10 cellular contexts compared by ENCODE assay signal in the genomic region with DNA sequence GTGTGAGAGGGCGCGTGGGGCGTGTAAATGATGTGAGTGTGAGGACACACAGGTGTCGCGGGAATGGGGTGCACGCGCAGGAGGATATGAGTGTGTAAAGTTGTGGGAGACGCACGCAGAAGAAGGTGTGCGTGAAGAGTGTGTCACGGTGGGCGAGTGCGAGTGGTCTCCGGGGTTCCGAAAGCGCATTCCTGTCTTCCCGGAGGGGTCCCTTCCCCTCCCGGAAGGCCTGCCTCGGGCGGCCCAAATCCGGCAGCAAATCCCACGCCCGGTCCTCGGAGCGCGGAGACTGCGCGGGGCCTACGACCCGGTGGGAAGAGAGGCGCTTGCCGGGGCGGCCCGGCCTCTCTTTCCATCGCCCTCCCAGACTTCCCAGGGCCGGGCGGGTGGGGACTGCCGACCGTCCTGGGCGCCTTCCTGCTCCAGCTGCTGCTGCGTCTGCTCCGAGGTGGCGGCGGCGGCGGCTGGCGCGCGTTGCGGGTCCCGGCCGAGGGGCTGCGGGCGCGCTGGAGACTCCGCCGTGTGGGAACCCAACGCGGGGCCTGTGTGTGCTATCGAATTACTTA. TPM values are rescaled to one million over a fixed set of nuclear protein-coding genes. Genes with fewer than 3 reads are reported as not detected.
DNase-seq lines count a peak whose midpoint lies in the region; ATAC-seq and TF ChIP-seq lines count a peak whose summit lies in the region.
"Had no signal": no experiment of that assay in that cellular context is flagged by ENCODE, and none has a peak within 500 bp of the region (broad histone marks: within the 10 kb centered on the region; RNA-seq: fewer than 3 reads in every experiment).

No MANE protein-coding gene starts in this region.

- no peaks in the 10 kb centered on the region for H3K36me3 Mint-ChIP-seq in Calu3 (ENCODE audit: insufficient read depth, unreplicated experiment)
- peaks cover 39% of the 10 kb centered on the region for H3K36me3 Mint-ChIP-seq in neural progenitor cell

- H3K4me3 Mint-ChIP-seq in Calu3 (ENCODE audit: low read depth, unreplicated experiment) (peak overlapping the region; percentile 80), neural progenitor cell (peak overlapping the region; percentile 100)

- H3K9me3 ChIP-seq in NT2/D1 (ENCODE audit: insufficient read depth, low read length) (no peaks in the 10 kb centered on the region), neural progenitor cell (ENCODE audit: low read depth) (no peaks in the 10 kb centered on the region)

- CTCF ChIA-PET in Calu3 (lab: Charles Lee), result interaction anchor here (1.0 kb wide), 1 partner anchor 71 kb away, joined by 3 read pairs; no protein-coding TSS in a partner anchor

- H3K4me2 ChIP-seq in neural progenitor cell, result peak overlapping the region; percentile 98

- H3F3A ChIP-seq in neural progenitor cell (ENCODE audit: low read depth), result peaks cover 86% of the 10 kb centered on the region

- DNase-seq in Calu3 (no peak), NT2/D1 (ENCODE audit: low read depth, low spot score) (no peak), choroid plexus epithelial cell (ENCODE audit: low read depth) (no peak), neural progenitor cell (ENCODE audit: low spot score) (peak; percentile 58), mesenteric fat pad (ENCODE audit: low spot score) (no peak), cortex of kidney (lab: John Stamatoyannopoulos, UW) (no peak), SW 1271 (lab: John Stamatoyannopoulos, UW) (no peak)
- DNase-seq: GOT3 had no signal

- peak overlapping the region; percentile 90 for H3K27ac ChIP-seq in neural progenitor cell

- peak overlapping the region; percentile 82 for H3K9ac ChIP-seq in NT2/D1 (ENCODE audit: insufficient read length, low read depth)
- H3K9ac ChIP-seq in neural progenitor cell, result peak overlapping the region; percentile 72

- H3K4me1 ChIP-seq in NT2/D1 (ENCODE audit: insufficient read depth, insufficient read length) (peaks cover 9% of the 10 kb centered on the region), neural progenitor cell (peaks cover 52% of the 10 kb centered on the region)

- peaks cover 86% of the 10 kb centered on the region for H4K20me1 ChIP-seq in neural progenitor cell (ENCODE audit: low read depth)

- H3K36me3 ChIP-seq in NT2/D1 (ENCODE audit: insufficient read depth, insufficient read length, low read length) (peaks cover 6% of the 10 kb centered on the region), neural progenitor cell (peaks cover 4% of the 10 kb centered on the region)

- no TSS peak for BruUV-seq in Calu3 (replicated peaks; lab: Mats Ljungman, UMichigan)

- H3K79me2 ChIP-seq in neural progenitor cell (ENCODE audit: low read depth), result peaks cover 96% of the 10 kb centered on the region

- H2AFZ ChIP-seq in neural progenitor cell (replicated peaks), result no peak overlapping the region

- H3K4me1 Mint-ChIP-seq in Calu3 (ENCODE audit: low read depth, unreplicated experiment), result no peaks in the 10 kb centered on the region
- H3K4me1 Mint-ChIP-seq in neural progenitor cell, result peaks cover 43% of the 10 kb centered on the region

- peaks cover 60% of the 10 kb centered on the region for H3K27me3 ChIP-seq in NT2/D1 (ENCODE audit: insufficient read depth, insufficient read length)
- peaks cover 23% of the 10 kb centered on the region for H3K27me3 ChIP-seq in neural progenitor cell

- no peak for ATAC-seq in GM21360 (IDR thresholded peaks at IDR 0.05; ENCODE audit: unreplicated experiment)

- intact Hi-C loops in Calu3 (cut with micrococcal nuclease; ENCODE audit: unreplicated experiment), result no loop called here

- H3K9me3 Mint-ChIP-seq in Calu3 (ENCODE audit: low read depth, unreplicated experiment) (no peaks in the 10 kb centered on the region), neural progenitor cell (peaks cover 15% of the 10 kb centered on the region)

- H3K27ac Mint-ChIP-seq in Calu3 (ENCODE audit: unreplicated experiment) (peak overlapping the region; percentile 75), neural progenitor cell (peak overlapping the region; percentile 100)

- H3K27me3 Mint-ChIP-seq in Calu3 (ENCODE audit: unreplicated experiment) (no peaks in the 10 kb centered on the region), neural progenitor cell (ENCODE audit: insufficient read depth, low read depth) (peaks cover 29% of the 10 kb centered on the region)

- peak overlapping the region; percentile 75 for H3K4me3 ChIP-seq in NT2/D1 (ENCODE audit: insufficient read length, low read depth)
- H3K4me3 ChIP-seq in choroid plexus epithelial cell (ENCODE audit: low read depth, low read length), result peak overlapping the region; percentile 69
- H3K4me3 ChIP-seq in neural progenitor cell, result peak overlapping the region; percentile 96

- TF ChIP-seq CTCF in Calu3 (IDR thresholded peaks at IDR 0.05; ENCODE audit: unreplicated experiment), result no peak
- no peak for TF ChIP-seq CTCF in choroid plexus epithelial cell (conservative IDR thresholded peaks at IDR 0.05; ENCODE audit: low read depth, low read length)
- no peak for TF ChIP-seq CTCF in neural progenitor cell (IDR thresholded peaks at IDR 0.05)

RNA-seq across cellular contexts. Expression of gene ZIC5, which starts 2.1 kb away (rescaled TPM):
- 0.57 and 0.71 TPM in 2 replicates for total RNA-seq in Calu3 (2022)
- 29.0 and 35.7 TPM in 2 replicates for total RNA-seq in neural progenitor cell (ENCODE audit: low replicate concordance)
- not detected for total RNA-seq in mesenteric fat pad
- total RNA-seq: T-helper 1 cell treated with Interleukin-12 subunit alpha and Interleukin-12 subunit beta and Interleukin-4 antibody, amounts not matched to agents 30 ng/mL and 1 ng/mL, for 36 hours had no signal

RNA-seq across cellular contexts. Expression of gene ZIC2, which starts 12.1 kb away (rescaled TPM):
- total RNA-seq in Calu3 (2022) (3.5 and 3.6 TPM in 2 replicates), neural progenitor cell (ENCODE audit: low replicate concordance) (52.4 and 87.3 TPM in 2 replicates), mesenteric fat pad (not detected)

Comparison
In these comparisons a context has a peak if more than half of its experiments do, and no peak if none do; other contexts are left out.
1. RNA of gene ZIC5, which starts 2.1 kb away (total RNA-seq): 29.0 to 35.7 TPM in neural progenitor cell; 0.57 to 0.71 TPM in Calu3 and not detected in mesenteric fat pad (single experiment); every median in the first group is over 10 times any median in the second.
2. RNA of gene ZIC2, which starts 12.1 kb away (total RNA-seq): 52.4 to 87.3 TPM in neural progenitor cell; 3.5 to 3.6 TPM in Calu3 and not detected in mesenteric fat pad (single experiment); every median in the first group is over 10 times any median in the second.
3. Peak in every context shown above with its lines, with median percentiles within 50 percentile points of each other: H3K4me3 ChIP-seq.